11 cellular contexts compared by ENCODE assay signal in genomic region chr1:119988316-119989067, GRCh38.
DNase-seq lines count a peak whose midpoint lies in the region; ATAC-seq, FAIRE-seq and TF ChIP-seq lines count a peak whose summit lies in the region.
"Had no signal": no experiment of that assay in that cellular context is flagged by ENCODE, and none has a peak within 500 bp of the region (broad histone marks: within the 10 kb centered on the region; RNA-seq: fewer than 3 reads in every experiment).

No MANE protein-coding gene starts in this region.

- H2BK5ac ChIP-seq in IMR-90 (ENCODE audit: low read depth, low read length, poor library complexity, severe bottlenecking) (peak overlapping the region; percentile 40), H9 (ENCODE audit: insufficient read length, low read length) (no peak overlapping the region)

- H3K4me1 ChIP-seq in IMR-90 (ENCODE audit: control insufficient read depth, insufficient read depth, low read length) (peaks cover 13% of the 10 kb centered on the region), psoas muscle (peaks cover 21% of the 10 kb centered on the region), H9 (ENCODE audit: insufficient read depth, low read length) (no peaks in the 10 kb centered on the region)

- H2BK15ac ChIP-seq in IMR-90 (ENCODE audit: low read depth, low read length): peak overlapping the region; percentile 89; the same call in 1 of the 3 replicates
- no peak overlapping the region for H2BK15ac ChIP-seq in H9 (ENCODE audit: low read depth, low read length)

- CTCF ChIA-PET in IMR-90 (lab: Yijun Ruan, JAX): interaction anchor here (0.6 kb wide), 2 partner anchors 20 to 60 kb away, joined by 3 to 4 read pairs; no protein-coding TSS in a partner anchor

- peak overlapping the region; percentile 81; the same call in 1 of the 2 replicates for H2BK120ac ChIP-seq in IMR-90 (ENCODE audit: low read depth, low read length)
- no peak overlapping the region for H2BK120ac ChIP-seq in H9 (ENCODE audit: low read depth, low read length, poor library complexity, severe bottlenecking)

- no peaks in the 10 kb centered on the region for H3K23me2 ChIP-seq in H9 (ENCODE audit: insufficient read length, low read depth, low read length, poor library complexity, severe bottlenecking)

- H4K8ac ChIP-seq in IMR-90 (ENCODE audit: low read depth in 2 of 2, low read length in 2 of 2): no peak overlapping the region
- H4K8ac ChIP-seq in H9 (replicated peaks; ENCODE audit: insufficient read length, low read depth, low read length): no peak overlapping the region

- peaks cover 7% of the 10 kb centered on the region for H3K9me1 ChIP-seq in IMR-90 (ENCODE audit: insufficient read depth, low read length)

- H3K4me3 Mint-ChIP-seq in activated naive CD8-positive, alpha-beta T cell treated with anti-CD3 and anti-CD28 coated beads for 36 hours: peak overlapping the region; percentile 60
- H3K4me3 Mint-ChIP-seq in H9: no peak overlapping the region

- H3K27me3 ChIP-seq in IMR-90 (ENCODE audit: control insufficient read depth, insufficient read depth, low read length): no peaks in the 10 kb centered on the region
- no peaks in the 10 kb centered on the region for H3K27me3 ChIP-seq in psoas muscle (ENCODE audit: insufficient read depth in 3 of 3, low read length in 2 of 3)
- H3K27me3 ChIP-seq in H9 (ENCODE audit: insufficient read depth, low read length): no peaks in the 10 kb centered on the region
- H3K27me3 ChIP-seq: pancreas had no signal

- FAIRE-seq in GM12891 (lab: Jason Lieb, UNC): no peak

- DNase-seq in GM12891 (ENCODE audit: insufficient read length, low spot score) (no peak), IMR-90 (peak; percentile 66), psoas muscle (no peak), H9 (no peak), midbrain (lab: John Stamatoyannopoulos, UW) (no peak), HT-29 (ENCODE audit: low spot score) (no peak)
- DNase-seq in activated naive CD8-positive, alpha-beta T cell treated with anti-CD3 and anti-CD28 coated beads for 36 hours: no peak
- DNase-seq: GDM1, pancreas had no signal

- H3K27me3 Mint-ChIP-seq in activated naive CD8-positive, alpha-beta T cell treated with anti-CD3 and anti-CD28 coated beads for 36 hours: no peaks in the 10 kb centered on the region
- H3K27me3 Mint-ChIP-seq in H9 (ENCODE audit: low read depth): no peaks in the 10 kb centered on the region

- intact Hi-C loops in IMR-90 (cut with micrococcal nuclease): no loop called here
- intact Hi-C loops in psoas muscle (cut with DNase I): no loop called here

- H3K4me3 ChIP-seq in IMR-90 (ENCODE audit: insufficient read depth, low read depth, low read length): no peak overlapping the region
- H3K4me3 ChIP-seq in psoas muscle: no peak overlapping the region
- H3K4me3 ChIP-seq: pancreas, SK-N-MC had no signal

- H3K23ac ChIP-seq in IMR-90 (ENCODE audit: low read depth, low read length) (peak overlapping the region; percentile 50; the same call in 1 of the 2 replicates), H9 (ENCODE audit: insufficient read length, low read depth, low read length) (no peak overlapping the region)

- H3K9ac ChIP-seq in IMR-90 (ENCODE audit: low read depth, low read length): no peak overlapping the region
- no peak overlapping the region for H3K9ac ChIP-seq in H9 (ENCODE audit: extremely low read depth, insufficient read length, low read length)

- H3K79me1 ChIP-seq in IMR-90 (ENCODE audit: low read depth in 1 of 2, low read length in 2 of 2) (peaks cover 22 to 33% of the 10 kb centered on the region in 2 experiments), H9 (ENCODE audit: insufficient read depth, low read depth, low read length, poor library complexity, severe bottlenecking) (no peaks in the 10 kb centered on the region)

- H4K5ac ChIP-seq in IMR-90 (ENCODE audit: low read depth, low read length): no peak overlapping the region; the same call in 1 of the 2 replicates
- no peak overlapping the region for H4K5ac ChIP-seq in H9 (ENCODE audit: insufficient read length, low read depth, low read length)

- no peak overlapping the region for H2BK12ac ChIP-seq in H9 (ENCODE audit: insufficient read length, low read depth, low read length)

- no TSS peak for BruUV-seq in IMR-90 (replicated peaks; lab: Mats Ljungman, UMichigan)

- no peak overlapping the region for H3T11ph ChIP-seq in H9 (ENCODE audit: low read length)

- H3K56ac ChIP-seq in IMR-90 (ENCODE audit: extremely low read depth, insufficient read depth, low read length) (no peak overlapping the region), H9 (ENCODE audit: insufficient read length, low read depth, low read length) (no peak overlapping the region)

- H3K9me3 Mint-ChIP-seq in activated naive CD8-positive, alpha-beta T cell treated with anti-CD3 and anti-CD28 coated beads for 36 hours: peaks cover 2% of the 10 kb centered on the region
- no peaks in the 10 kb centered on the region for H3K9me3 Mint-ChIP-seq in H9

- in situ Hi-C loops in IMR-90 (cut with MboI; ENCODE audit: low sequenced_read_pairs): no loop called here

- H2AFZ ChIP-seq in IMR-90 (replicated peaks; ENCODE audit: low read length, poor library complexity) (no peak overlapping the region), H9 (ENCODE audit: low read length) (no peak overlapping the region)

- H4K91ac ChIP-seq in IMR-90 (ENCODE audit: insufficient read depth, low read depth, low read length) (no peak overlapping the region), H9 (ENCODE audit: insufficient read length, low read depth, low read length) (no peak overlapping the region)

- 0 out of 2 replicates have a peak overlapping the region, but pooled peaks have one; percentile 15 for H3K14ac ChIP-seq in IMR-90 (replicated peaks; ENCODE audit: low read depth, low read length)
- no peak overlapping the region for H3K14ac ChIP-seq in H9 (ENCODE audit: insufficient read depth, low read length)

- no peak for TF ChIP-seq POLR2A in GM12891 (IDR thresholded peaks at IDR 0.05; ENCODE audit: low read depth, low read length)
- no peak for TF ChIP-seq POLR2A in IMR-90 (IDR thresholded peaks at IDR 0.05; ENCODE audit: low read depth, low read length)

- no peak for TF ChIP-seq RAD21 in IMR-90 (IDR thresholded peaks at IDR 0.05; ENCODE audit: low read length)

- H3K36me3 ChIP-seq in IMR-90 (ENCODE audit: control insufficient read depth, insufficient read depth, low read length) (peaks cover 5% of the 10 kb centered on the region), psoas muscle (ENCODE audit: insufficient read depth in 1 of 2, low read depth in 1 of 2) (peaks cover 0 to 10% of the 10 kb centered on the region in 2 donors)

- H3K36me3 Mint-ChIP-seq in activated naive CD8-positive, alpha-beta T cell treated with anti-CD3 and anti-CD28 coated beads for 36 hours: peaks cover 29% of the 10 kb centered on the region
- peaks cover 0 to 9% (median 5%) of the 10 kb centered on the region in 3 experiments; a peak in 2 of 7 replicates for H3K36me3 Mint-ChIP-seq in H9 (ENCODE audit: insufficient read depth in 1 of 3, low read depth in 3 of 3)

- H3K18ac ChIP-seq in IMR-90 (ENCODE audit: low read depth, low read length) (peak overlapping the region; percentile 88; the same call in 1 of the 2 replicates), H9 (ENCODE audit: insufficient read length, low read depth, low read length) (no peak overlapping the region)

- H2BK20ac ChIP-seq in IMR-90 (ENCODE audit: low read depth, low read length): no peak overlapping the region; the same call in 1 of the 2 replicates
- no peak overlapping the region for H2BK20ac ChIP-seq in H9 (ENCODE audit: low read depth, low read length, poor library complexity, severe bottlenecking)

- no CpG with 5 or more reads among the region's 2 CpGs for WGBS in IMR-90 (ENCODE audit: extremely low coverage in 2 of 2, insufficient read length in 1 of 2), 2 experiments
- 85 to 89% (median 89%) methylated on average over 2 of the region's 2 CpGs for WGBS in psoas muscle, 3 donors
- no CpG with 5 or more reads among the region's 2 CpGs for WGBS in H9 (ENCODE audit: extremely low coverage, insufficient read length, low lambda C conversion rate)

- H2AK5ac ChIP-seq in IMR-90 (ENCODE audit: low read depth, low read length): no peak overlapping the region
- H2AK5ac ChIP-seq in H9 (ENCODE audit: insufficient read length, low read length): no peak overlapping the region

- H3K4me2 ChIP-seq in IMR-90 (ENCODE audit: low read depth, low read length) (peak overlapping the region; percentile 59; the same call in 1 of the 2 replicates), H9 (ENCODE audit: insufficient read depth, insufficient read length, low read length) (no peak overlapping the region)

- H2AK9ac ChIP-seq in IMR-90 (replicated peaks; ENCODE audit: low read depth, low read length, poor library complexity): no peak overlapping the region

- ATAC-seq in IMR-90 (ENCODE audit: low read depth) (0 out of 2 replicates have a peak, but pooled peaks have one; percentile 10), psoas muscle (no peak), HG03342 (IDR thresholded peaks at IDR 0.05; ENCODE audit: unreplicated experiment) (no peak)

- H3K4me1 Mint-ChIP-seq in activated naive CD8-positive, alpha-beta T cell treated with anti-CD3 and anti-CD28 coated beads for 36 hours: peaks cover 29% of the 10 kb centered on the region
- peaks cover 0 to 4% of the 10 kb centered on the region in 2 experiments; a peak in 1 of 4 replicates for H3K4me1 Mint-ChIP-seq in H9

- POLR2A ChIA-PET in IMR-90 (lab: Charles Lee; ENCODE audit: unreplicated experiment): no interaction called here

- H3K27ac Mint-ChIP-seq in activated naive CD8-positive, alpha-beta T cell treated with anti-CD3 and anti-CD28 coated beads for 36 hours: peak overlapping the region; percentile 89
- H3K27ac Mint-ChIP-seq in H9: no peak overlapping the region

- dilution Hi-C loops in IMR-90 (cut with HindIII; ENCODE audit: low sequenced_read_pairs, unreplicated experiment): no loop called here

- H4K20me1 ChIP-seq in IMR-90 (ENCODE audit: insufficient read depth, low read length) (peaks cover 8% of the 10 kb centered on the region; the same call in 1 of the 2 replicates), H9 (ENCODE audit: control insufficient read depth, insufficient read depth, insufficient read length) (no peaks in the 10 kb centered on the region)

- no peak for TF ChIP-seq CTCF in IMR-90 (conservative IDR thresholded peaks at IDR 0.05; ENCODE audit: low read depth, low read length)
- no peak for TF ChIP-seq CTCF in psoas muscle (IDR thresholded peaks at IDR 0.05)
- no peak for TF ChIP-seq CTCF in H9 (conservative IDR thresholded peaks at IDR 0.05)

- H3K27ac ChIP-seq in IMR-90 (ENCODE audit: insufficient read depth, low read length) (no peak overlapping the region), psoas muscle (peak overlapping the region; percentile 23), H9 (ENCODE audit: insufficient read length, low read depth, low read length) (no peak overlapping the region)
- H3K27ac ChIP-seq: SK-N-MC had no signal

- no peaks in the 10 kb centered on the region for H3K79me2 ChIP-seq in H9 (ENCODE audit: insufficient read depth, low read length)

- peak overlapping the region; percentile 17; the same call in 1 of the 2 replicates for H3K4ac ChIP-seq in IMR-90 (ENCODE audit: low read depth, low read length)
- H3K4ac ChIP-seq in H9 (ENCODE audit: low read depth, low read length): no peak overlapping the region

- no peaks in the 10 kb centered on the region for H3K9me3 ChIP-seq in IMR-90 (ENCODE audit: control insufficient read depth, insufficient read depth, low read length)
- H3K9me3 ChIP-seq in psoas muscle: no peaks in the 10 kb centered on the region
- no peaks in the 10 kb centered on the region for H3K9me3 ChIP-seq in H9 (ENCODE audit: control insufficient read depth, low read depth, low read length)
- H3K9me3 ChIP-seq: pancreas had no signal
